Comparison of ENCODE assay signal across 23 cellular contexts in the genomic region with DNA sequence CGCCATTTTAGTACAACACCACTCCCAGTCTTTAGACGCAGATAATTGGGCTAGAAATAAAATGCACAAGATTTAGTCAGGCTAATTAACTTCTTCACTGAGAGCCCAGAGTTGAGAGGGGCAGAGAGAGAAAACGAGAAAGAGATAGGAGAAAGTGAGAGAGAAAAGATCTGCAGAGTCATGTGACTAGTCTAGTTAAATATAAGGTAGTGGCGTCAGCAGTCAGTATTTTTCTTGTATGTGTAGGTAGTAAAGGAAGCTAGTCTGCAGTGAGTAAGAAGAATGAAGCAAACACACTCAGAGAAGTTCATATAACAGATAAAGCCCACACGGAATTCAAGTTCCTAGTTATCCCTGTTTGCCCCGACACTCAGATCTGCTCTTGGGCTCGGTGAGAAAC.
DNase-seq lines count a peak whose midpoint lies in the region; ATAC-seq, FAIRE-seq and TF ChIP-seq lines count a peak whose summit lies in the region.
"Had no signal": no experiment of that assay in that cellular context is flagged by ENCODE, and none has a peak within 500 bp of the region (broad histone marks: within the 10 kb centered on the region; RNA-seq: fewer than 3 reads in every experiment).

No MANE protein-coding gene starts in this region.

- no peak for TF ChIP-seq RAD21 in K562 (CRISPR knock-in tag; conservative IDR thresholded peaks at IDR 0.05 in 1 of 2, IDR thresholded peaks at IDR 0.05 in 1 of 2)

- under 1% methylated on average over 7 of the region's 7 CpGs for WGBS in K562 (ENCODE audit: insufficient coverage, low coverage, missing lambda C conversion rate)

- no peak overlapping the region for H3K27ac ChIP-seq in BLaER1 treated with 17β-estradiol and CSF1 and Interleukin-3, amounts not matched to agents 10 nM and 100 nM
- no peak overlapping the region for H3K27ac ChIP-seq in K562 (ENCODE audit: extremely low read depth, low read depth, low read length)
- H3K27ac ChIP-seq: A549, C4-2B, GM23248 had no signal

- H3K4me1 ChIP-seq in BLaER1 treated with 17β-estradiol and CSF1 and Interleukin-3, amounts not matched to agents 10 nM and 100 nM = peaks cover 22 to 48% (median 44%) of the 10 kb centered on the region in 10 experiments
- H3K4me1 ChIP-seq in K562 (replicated peaks in 1 of 2; ENCODE audit: control insufficient read depth in 2 of 2, insufficient read depth in 2 of 2, low read length in 2 of 2) = no peaks in the 10 kb centered on the region
- H3K4me1 ChIP-seq: A549, BE2C had no signal

- no peaks in the 10 kb centered on the region for H3K79me2 ChIP-seq in K562 (ENCODE audit: control insufficient read depth, insufficient read depth, low read length)

- ATAC-seq in K562 = no peak
- ATAC-seq: A549; CD8-positive, alpha-beta T cell had no signal

- H3K9me3 Mint-ChIP-seq in neural crest cell (no peaks in the 10 kb centered on the region), nephron progenitor cell (no peaks in the 10 kb centered on the region)
- H3K9me3 Mint-ChIP-seq in activated T-helper 1 cell treated with anti-CD3 and anti-CD28 coated beads, Interleukin-12 subunit alpha, Interleukin-12 subunit beta, Interleukin-2, Interleukin-4 antibody, amounts not matched to agents 30 ng/mL and 10 ng/mL and 1 ng/mL, durations not matched to agents 14 hours and 24 hours and 36 hours = peaks cover 13% of the 10 kb centered on the region

- H3K9ac ChIP-seq in BLaER1 treated with 17β-estradiol and CSF1 and Interleukin-3, amounts not matched to agents 10 nM and 100 nM = no peak overlapping the region
- no peak overlapping the region for H3K9ac ChIP-seq in K562 (ENCODE audit: insufficient read depth in 1 of 2, low read depth in 2 of 2, low read length in 2 of 2)
- H3K9ac ChIP-seq: GM23248 had no signal

- H3K4me3 Mint-ChIP-seq in neural crest cell (no peak overlapping the region), nephron progenitor cell (no peak overlapping the region)
- H3K4me3 Mint-ChIP-seq in activated T-helper 1 cell treated with anti-CD3 and anti-CD28 coated beads, Interleukin-12 subunit alpha, Interleukin-12 subunit beta, Interleukin-2, Interleukin-4 antibody, amounts not matched to agents 30 ng/mL and 10 ng/mL and 1 ng/mL, durations not matched to agents 14 hours and 24 hours and 36 hours = no peak overlapping the region
- H3K4me3 Mint-ChIP-seq: CD4-positive, CD25-positive, alpha-beta regulatory T cell; CD8-positive, alpha-beta T cell had no signal

- H3K4me1 Mint-ChIP-seq in neural crest cell (peaks cover 15% of the 10 kb centered on the region), nephron progenitor cell (no peaks in the 10 kb centered on the region)
- no peaks in the 10 kb centered on the region for H3K4me1 Mint-ChIP-seq in activated T-helper 1 cell treated with anti-CD3 and anti-CD28 coated beads, Interleukin-12 subunit alpha, Interleukin-12 subunit beta, Interleukin-2, Interleukin-4 antibody, amounts not matched to agents 30 ng/mL and 10 ng/mL and 1 ng/mL, durations not matched to agents 14 hours and 24 hours and 36 hours (ENCODE audit: low read depth)
- H3K4me1 Mint-ChIP-seq: CD4-positive, CD25-positive, alpha-beta regulatory T cell had no signal

- H3K36me3 Mint-ChIP-seq in neural crest cell (ENCODE audit: low read depth) (no peaks in the 10 kb centered on the region), nephron progenitor cell (ENCODE audit: low read depth) (no peaks in the 10 kb centered on the region)
- H3K36me3 Mint-ChIP-seq in activated T-helper 1 cell treated with anti-CD3 and anti-CD28 coated beads, Interleukin-12 subunit alpha, Interleukin-12 subunit beta, Interleukin-2, Interleukin-4 antibody, amounts not matched to agents 30 ng/mL and 10 ng/mL and 1 ng/mL, durations not matched to agents 14 hours and 24 hours and 36 hours (ENCODE audit: low read depth) = no peaks in the 10 kb centered on the region
- H3K36me3 Mint-ChIP-seq: CD4-positive, CD25-positive, alpha-beta regulatory T cell; CD8-positive, alpha-beta T cell had no signal

- no peak for TF ChIP-seq EP300 in K562 (IDR thresholded peaks at IDR 0.05; ENCODE audit: low read length)

- H4K20me1 ChIP-seq in BLaER1 treated with 17β-estradiol and CSF1 and Interleukin-3, amounts not matched to agents 10 nM and 100 nM = no peaks in the 10 kb centered on the region
- no peaks in the 10 kb centered on the region for H4K20me1 ChIP-seq in K562 (replicated peaks; ENCODE audit: control insufficient read depth, insufficient read depth, low read length)

- no TSS peak for BruUV-seq in K562 (replicated peaks; lab: Mats Ljungman, UMichigan)

- intact Hi-C loops in K562 (cut with micrococcal nuclease) = no loop called here
- intact Hi-C loops in activated T-helper 1 cell treated with anti-CD3 and anti-CD28 coated beads, Interleukin-12 subunit alpha, Interleukin-12 subunit beta, Interleukin-2, Interleukin-4 antibody, amounts not matched to agents 30 ng/mL and 10 ng/mL and 1 ng/mL, durations not matched to agents 14 hours and 24 hours and 36 hours (cut with micrococcal nuclease) = no loop called here

- H3K4me2 ChIP-seq in BLaER1 treated with 17β-estradiol and CSF1 and Interleukin-3, amounts not matched to agents 10 nM and 100 nM = peak overlapping the region; percentile 33 to 80 (median 64); a peak in 18 of 22 replicates
- H3K4me2 ChIP-seq in K562 (ENCODE audit: insufficient read depth, low read length) = no peak overlapping the region
- H3K4me2 ChIP-seq: A549 had no signal

- no peak overlapping the region for H2AFZ ChIP-seq in K562 (ENCODE audit: low read depth, low read length)
- H2AFZ ChIP-seq: GM23248 had no signal

- CTCF ChIA-PET in K562 (lab: Yijun Ruan, JAX; ENCODE audit: low intra/inter-chr PET ratio) = no interaction called here

- H3K4me3 ChIP-seq in BLaER1 treated with 17β-estradiol and CSF1 and Interleukin-3, amounts not matched to agents 10 nM and 100 nM = no peak overlapping the region
- no peak overlapping the region for H3K4me3 ChIP-seq in K562
- H3K4me3 ChIP-seq: A549, GM23248 had no signal

- H3K9me1 ChIP-seq in K562 (ENCODE audit: control insufficient read depth, insufficient read depth, low read length) = no peaks in the 10 kb centered on the region

- TF ChIP-seq POLR2A in K562 (conservative IDR thresholded peaks at IDR 0.05) = no peak

- H3K27ac Mint-ChIP-seq in neural crest cell (ENCODE audit: unreplicated experiment) = peak overlapping the region; percentile 22
- H3K27ac Mint-ChIP-seq in activated T-helper 1 cell treated with anti-CD3 and anti-CD28 coated beads, Interleukin-12 subunit alpha, Interleukin-12 subunit beta, Interleukin-2, Interleukin-4 antibody, amounts not matched to agents 30 ng/mL and 10 ng/mL and 1 ng/mL, durations not matched to agents 14 hours and 24 hours and 36 hours = no peak overlapping the region
- H3K27ac Mint-ChIP-seq in nephron progenitor cell = no peak overlapping the region
- H3K27ac Mint-ChIP-seq: CD4-positive, CD25-positive, alpha-beta regulatory T cell; CD8-positive, alpha-beta T cell had no signal

- DNase-seq in K562 (ENCODE audit: extremely low read depth in 1 of 4, low spot score in 3 of 4) = no peak
- no peak for DNase-seq in neural crest cell (ENCODE audit: low read depth, low spot score)
- no peak for DNase-seq in activated T-helper 1 cell treated with anti-CD3 and anti-CD28 coated beads, Interleukin-12 subunit alpha, Interleukin-12 subunit beta, Interleukin-2, Interleukin-4 antibody, amounts not matched to agents 30 ng/mL and 10 ng/mL and 1 ng/mL, durations not matched to agents 14 hours and 24 hours and 36 hours (ENCODE audit: low spot score)
- no peak for DNase-seq in putamen (ENCODE audit: low spot score)
- no peak for DNase-seq in nephron progenitor cell
- DNase-seq: 8988T; ACHN; AML-193; BE2C; Caco-2; CD4-positive, CD25-positive, alpha-beta regulatory T cell; CD8-positive, alpha-beta T cell; DMS153; DND-41; GM23248; H7; HCEC 1CT had no signal

- H3K9me3 ChIP-seq in BLaER1 treated with 17β-estradiol and CSF1 and Interleukin-3, amounts not matched to agents 10 nM and 100 nM (replicated peaks in 1 of 11) = peaks cover 0 to 18% (median 8%) of the 10 kb centered on the region in 11 experiments; a peak in 13 of 22 replicates
- H3K9me3 ChIP-seq in K562 (replicated peaks; ENCODE audit: control insufficient read depth, insufficient read depth, low read depth, low read length) = no peaks in the 10 kb centered on the region
- H3K9me3 ChIP-seq: A549, BE2C had no signal

- in situ Hi-C loops in K562 (cut with MboI) = no loop called here

- POLR2A ChIA-PET in K562 (lab: Yijun Ruan, JAX) = interaction anchor here (0.7 kb wide), 1 partner anchor 10 kb away, joined by 3 read pairs; no protein-coding TSS in a partner anchor

- FAIRE-seq in K562 (lab: Jason Lieb, UNC) = no peak
- FAIRE-seq: A549, G401.6, GM19239, H1 had no signal

- no peaks in the 10 kb centered on the region for H3K36me3 ChIP-seq in BLaER1 treated with 17β-estradiol and CSF1 and Interleukin-3, amounts not matched to agents 10 nM and 100 nM
- H3K36me3 ChIP-seq in K562 (ENCODE audit: control insufficient read depth, insufficient read depth, low read length) = no peaks in the 10 kb centered on the region
- H3K36me3 ChIP-seq: BE2C had no signal

- H3K27me3 ChIP-seq in BLaER1 treated with 17β-estradiol and CSF1 and Interleukin-3, amounts not matched to agents 10 nM and 100 nM = no peaks in the 10 kb centered on the region
- no peaks in the 10 kb centered on the region for H3K27me3 ChIP-seq in K562 (ENCODE audit: control insufficient read depth in 2 of 2, insufficient read depth in 2 of 2, low read length in 2 of 2)
- H3K27me3 ChIP-seq: BE2C had no signal

- no peaks in the 10 kb centered on the region for H3K27me3 Mint-ChIP-seq in neural crest cell (ENCODE audit: low read depth)
- H3K27me3 Mint-ChIP-seq in activated T-helper 1 cell treated with anti-CD3 and anti-CD28 coated beads, Interleukin-12 subunit alpha, Interleukin-12 subunit beta, Interleukin-2, Interleukin-4 antibody, amounts not matched to agents 30 ng/mL and 10 ng/mL and 1 ng/mL, durations not matched to agents 14 hours and 24 hours and 36 hours (ENCODE audit: insufficient read depth) = no peaks in the 10 kb centered on the region
- no peaks in the 10 kb centered on the region for H3K27me3 Mint-ChIP-seq in nephron progenitor cell (ENCODE audit: low read depth, poor library complexity)
- H3K27me3 Mint-ChIP-seq: CD4-positive, CD25-positive, alpha-beta regulatory T cell had no signal

- TF ChIP-seq CTCF in K562 (IDR thresholded peaks at IDR 0.05 in 2 of 3, conservative IDR thresholded peaks at IDR 0.05 in 1 of 3; ENCODE audit: insufficient read depth in 2 of 3, low read depth in 1 of 3, low read length in 3 of 3) (no peak), neural crest cell (conservative IDR thresholded peaks at IDR 0.05) (no peak), nephron progenitor cell (IDR thresholded peaks at IDR 0.05) (no peak)
